ENCODE assay signal across 27 cellular contexts in genomic region chr12:19026035-19026434, GRCh38.
"Had no signal": no experiment of that assay in that cellular context is flagged by ENCODE, and none has a peak within 500 bp of the region (broad histone marks: within the 10 kb centered on the region; RNA-seq: fewer than 3 reads in every experiment).

No MANE protein-coding gene starts in this region.

- H3K4me3 ChIP-seq: colonic mucosa, esophagus squamous epithelium, lung, ovary, right lobe of liver, suprapubic skin, transverse colon, upper lobe of right lung, vagina had no signal

- H3K9me3 Mint-ChIP-seq: stimulated activated naive CD8-positive, alpha-beta T cell treated with anti-CD3 and anti-CD28 coated beads, Interleukin-15, amount 100 ng/mL, for 72 hours had no signal

- H3K27me3 Mint-ChIP-seq: dendritic cell treated with granulocyte-macrophage colony-stimulating factor and Interleukin-4, amounts not matched to agents 40 ng/mL and 50 ng/mL, for 4 days; memory B cell had no signal

- H3K4me1 Mint-ChIP-seq: memory B cell; natural killer cell; stimulated activated naive CD8-positive, alpha-beta T cell treated with anti-CD3 and anti-CD28 coated beads, Interleukin-15, amount 100 ng/mL, for 72 hours had no signal

- FAIRE-seq: endometrium, kidney, small intestine had no signal

- H3K9me3 ChIP-seq: colonic mucosa, esophagus squamous epithelium, ovary, right lobe of liver, suprapubic skin, transverse colon, upper lobe of right lung, vagina had no signal

- H3K27me3 ChIP-seq: colonic mucosa, esophagus squamous epithelium, ovary, right lobe of liver, suprapubic skin, transverse colon, upper lobe of right lung, vagina had no signal

- H3K27ac ChIP-seq: esophagus squamous epithelium, ovary, right lobe of liver, suprapubic skin, transverse colon, upper lobe of right lung, vagina had no signal

- DNase-seq: colonic mucosa; effector memory CD4-positive, alpha-beta T cell; erythroblast; esophagus squamous epithelium; head of caudate nucleus; kidney; natural killer cell; occipital lobe; ovary; posterior cingulate gyrus; retina; right lobe of liver; small intestine; stimulated activated CD4-positive, alpha-beta T cell treated with anti-CD3 and anti-CD28 coated beads, Interleukin-15, amount 100 ng/mL, for 24 hours; stimulated activated CD4-positive, alpha-beta T cell treated with anti-CD3 and anti-CD28 coated beads, Interleukin-2, amount 100 ng/mL, for 48 hours; stimulated activated naive CD4-positive, alpha-beta T cell; stimulated activated naive CD8-positive, alpha-beta T cell treated with anti-CD3 and anti-CD28 coated beads, Interleukin-15, amount 100 ng/mL, for 72 hours; transverse colon; upper lobe of right lung had no signal

- H3K4me3 Mint-ChIP-seq: dendritic cell treated with granulocyte-macrophage colony-stimulating factor and Interleukin-4, amounts not matched to agents 40 ng/mL and 50 ng/mL, for 4 days; memory B cell; natural killer cell; neural crest cell; stimulated activated naive CD8-positive, alpha-beta T cell treated with anti-CD3 and anti-CD28 coated beads, Interleukin-15, amount 100 ng/mL, for 72 hours had no signal

- H3K36me3 Mint-ChIP-seq: memory B cell, natural killer cell had no signal

- ATAC-seq: left lobe of liver; natural killer cell; right lobe of liver; stimulated activated naive CD8-positive, alpha-beta T cell treated with anti-CD3 and anti-CD28 coated beads, Interleukin-15, amount 100 ng/mL, for 72 hours; upper lobe of right lung had no signal

- H3K4me1 ChIP-seq: colonic mucosa, suprapubic skin, upper lobe of right lung, vagina had no signal

- H3K27ac Mint-ChIP-seq: dendritic cell treated with granulocyte-macrophage colony-stimulating factor and Interleukin-4, amounts not matched to agents 40 ng/mL and 50 ng/mL, for 4 days; memory B cell; natural killer cell; stimulated activated naive CD8-positive, alpha-beta T cell treated with anti-CD3 and anti-CD28 coated beads, Interleukin-15, amount 100 ng/mL, for 72 hours had no signal

- H3K36me3 ChIP-seq: colonic mucosa, esophagus squamous epithelium, ovary, right lobe of liver, suprapubic skin, transverse colon, upper lobe of right lung, vagina had no signal
